In genomic region chr17:19005789-19006430, GRCh38 we compare ENCODE assay signal across 1 cellular context.
TF ChIP-seq lines count a peak whose summit lies in the region.

No MANE protein-coding gene starts in this region.

TF ChIP-seq in A549, 52 proteins besides CTCF, POLR2A, EP300 and RAD21:
- TF ChIP-seq FOSB (CRISPR knock-in tag; IDR thresholded peaks at IDR 0.05) (no peak), FOSL2 (IDR thresholded peaks at IDR 0.05) (no peak), FOSL2 (CRISPR knock-in tag; IDR thresholded peaks at IDR 0.05) (no peak), PBX3 (IDR thresholded peaks at IDR 0.05) (no peak), ZC3H11A (IDR thresholded peaks at IDR 0.05) (no peak), NPAS2 (CRISPR knock-in tag; IDR thresholded peaks at IDR 0.05; ENCODE audit: borderline replicate concordance) (no peak), CEBPB (IDR thresholded peaks at IDR 0.05) (no peak), PHF8 (IDR thresholded peaks at IDR 0.05; ENCODE audit: borderline replicate concordance, low read depth) (no peak), USF2 (IDR thresholded peaks at IDR 0.05) (no peak), HOXB5 (CRISPR knock-in tag; IDR thresholded peaks at IDR 0.05) (no peak), TFCP2L1 (CRISPR knock-in tag; IDR thresholded peaks at IDR 0.05) (no peak), ZNF302 (CRISPR knock-in tag; IDR thresholded peaks at IDR 0.05) (no peak), SREBF2 (IDR thresholded peaks at IDR 0.05) (no peak), EHF (CRISPR knock-in tag; IDR thresholded peaks at IDR 0.05) (no peak), SMC3 (IDR thresholded peaks at IDR 0.05) (no peak), MAFK (IDR thresholded peaks at IDR 0.05; ENCODE audit: partially characterized antibody) (no peak), HES2 (IDR thresholded peaks at IDR 0.05) (no peak), RFX5 (IDR thresholded peaks at IDR 0.05) (no peak)
